In the genomic region with DNA sequence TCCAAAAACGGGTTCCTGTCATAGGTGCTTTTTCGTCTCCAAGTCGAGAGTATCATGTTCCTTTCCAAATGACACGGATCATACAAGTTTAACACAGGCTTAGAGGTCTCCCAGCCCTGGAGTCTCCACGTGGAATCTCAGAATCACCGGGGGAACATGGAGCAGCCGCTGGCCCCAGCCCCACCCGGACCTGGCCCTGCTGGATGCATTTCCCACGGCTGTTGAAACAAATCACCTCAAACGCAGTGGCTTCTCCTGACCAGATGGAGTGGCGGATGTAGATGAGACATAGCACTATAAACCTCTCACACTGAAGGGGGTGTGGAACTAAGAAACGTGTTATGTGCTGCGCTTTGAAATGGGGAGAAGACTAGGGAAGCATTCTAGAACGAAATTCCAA, we compare ENCODE assay signal across 22 cellular contexts.
DNase-seq lines count a peak whose midpoint lies in the region; ATAC-seq and TF ChIP-seq lines count a peak whose summit lies in the region.
"Had no signal": no experiment of that assay in that cellular context is flagged by ENCODE, and none has a peak within 500 bp of the region (broad histone marks: within the 10 kb centered on the region; RNA-seq: fewer than 3 reads in every experiment).

No MANE protein-coding gene starts in this region.

- no peak overlapping the region for H3K9ac ChIP-seq in endodermal cell (ENCODE audit: extremely low read depth, low read length, poor library complexity, severe bottlenecking)
- H3K9ac ChIP-seq: GM23248 had no signal

- peaks cover 41% of the 10 kb centered on the region for H3K27me3 Mint-ChIP-seq in endodermal cell (ENCODE audit: insufficient read depth)

- H3K9me3 ChIP-seq in endodermal cell (ENCODE audit: control insufficient read depth, low read length), result peaks cover 5% of the 10 kb centered on the region
- H3K9me3 ChIP-seq: SJSA1 had no signal

- H3K9me3 Mint-ChIP-seq in endodermal cell, result peaks cover 5% of the 10 kb centered on the region
- H3K9me3 Mint-ChIP-seq: CD4-positive, alpha-beta T cell had no signal

- no peak overlapping the region for H3K27ac ChIP-seq in endodermal cell (ENCODE audit: low read depth, low read length)
- H3K27ac ChIP-seq: GM23248, SJSA1 had no signal

- H3K4me3 Mint-ChIP-seq in endodermal cell, result no peak overlapping the region
- H3K4me3 Mint-ChIP-seq: CD4-positive, alpha-beta T cell had no signal

- H3K36me3 ChIP-seq in H7 (replicated peaks; ENCODE audit: control insufficient read depth, insufficient read depth, low read length), result no peaks in the 10 kb centered on the region
- H3K36me3 ChIP-seq in endodermal cell (ENCODE audit: control insufficient read depth, insufficient read depth, low read length), result no peaks in the 10 kb centered on the region
- H3K36me3 ChIP-seq: SJSA1 had no signal

- H3K27me3 ChIP-seq in H7 (ENCODE audit: control insufficient read depth, insufficient read depth, low read length) (no peaks in the 10 kb centered on the region), endodermal cell (ENCODE audit: control insufficient read depth, insufficient read depth, low read length, poor library complexity, severe bottlenecking) (peaks cover 17% of the 10 kb centered on the region)

- no peaks in the 10 kb centered on the region for H3K36me3 Mint-ChIP-seq in endodermal cell (ENCODE audit: low read depth)

- H3K27ac Mint-ChIP-seq in endodermal cell, result no peak overlapping the region
- H3K27ac Mint-ChIP-seq: CD4-positive, alpha-beta T cell had no signal

- H3K4me3 ChIP-seq in H7 (ENCODE audit: insufficient read depth, low read depth, low read length) (no peak overlapping the region), endodermal cell (ENCODE audit: low read length) (no peak overlapping the region)
- H3K4me3 ChIP-seq: GM12878, GM23248, SJSA1 had no signal

- DNase-seq in AG20443 (ENCODE audit: low spot score), result peak; percentile 3
- peak; percentile 20 for DNase-seq in H7
- peak; percentile 46 for DNase-seq in endodermal cell
- DNase-seq in mucosa of gallbladder (ENCODE audit: low spot score), result peak; percentile 9
- DNase-seq in HEK293T (ENCODE audit: extremely low spot score), result no peak
- DNase-seq in glomerular visceral epithelial cell (ENCODE audit: extremely low spot score), result no peak
- DNase-seq: CD4-positive, alpha-beta T cell; COR-L47; DMS 273 treated with DMSO at 0.1 percent for 48 hours; DMS79 treated with DMSO at 0.1 percent for 48 hours; GM23248; HCEC 1CT; Karpas-422; MV-4-11; NCI-H1105 treated with DMSO at 0.1 percent for 48 hours; NCI-H2029 treated with DMSO at 0.1 percent for 48 hours; NCI-H226; NCI-H510A treated with DMSO at 0.1 percent for 48 hours had no signal

- peaks cover 23% of the 10 kb centered on the region for H3K4me1 Mint-ChIP-seq in endodermal cell

- POLR2A ChIA-PET in HEK293T (lab: Yijun Ruan, JAX), result no interaction called here

- TF ChIP-seq CTCF in endodermal cell (conservative IDR thresholded peaks at IDR 0.05), result no peak

- peaks cover 13% of the 10 kb centered on the region for H3K4me1 ChIP-seq in endodermal cell (ENCODE audit: control insufficient read depth, insufficient read depth, low read length)
- H3K4me1 ChIP-seq: SJSA1 had no signal

- 79 to 86% methylated on average over 10 to 14 of the region's 14 CpGs for WGBS in endodermal cell (ENCODE audit: insufficient coverage in 1 of 2, insufficient read length in 1 of 2), 2 experiments

- ATAC-seq in HG03354 (IDR thresholded peaks at IDR 0.05; ENCODE audit: poor library complexity, severe bottlenecking, unreplicated experiment), result no peak
- ATAC-seq: GM12878, Right ventricle myocardium inferior had no signal

- CTCF ChIA-PET in HEK293T (lab: Yijun Ruan, JAX), result no interaction called here

TF ChIP-seq in HEK293T, 16 proteins besides CTCF, POLR2A, EP300 and RAD21:
- no peak for TF ChIP-seq FOXK2 (IDR thresholded peaks at IDR 0.05)
- no peak for TF ChIP-seq ELF4 (IDR thresholded peaks at IDR 0.05)
- no peak for TF ChIP-seq SP1 (IDR thresholded peaks at IDR 0.05)
- no peak for TF ChIP-seq CTBP1 (IDR thresholded peaks at IDR 0.05; ENCODE audit: borderline replicate concordance)
- TF ChIP-seq HDGF (IDR thresholded peaks at IDR 0.05; ENCODE audit: borderline replicate concordance), result no peak
- TF ChIP-seq L3MBTL2 (conservative IDR thresholded peaks at IDR 0.05), result no peak
- no peak for TF ChIP-seq FOXA1 (IDR thresholded peaks at IDR 0.05)
- TF ChIP-seq, protein P1, sequence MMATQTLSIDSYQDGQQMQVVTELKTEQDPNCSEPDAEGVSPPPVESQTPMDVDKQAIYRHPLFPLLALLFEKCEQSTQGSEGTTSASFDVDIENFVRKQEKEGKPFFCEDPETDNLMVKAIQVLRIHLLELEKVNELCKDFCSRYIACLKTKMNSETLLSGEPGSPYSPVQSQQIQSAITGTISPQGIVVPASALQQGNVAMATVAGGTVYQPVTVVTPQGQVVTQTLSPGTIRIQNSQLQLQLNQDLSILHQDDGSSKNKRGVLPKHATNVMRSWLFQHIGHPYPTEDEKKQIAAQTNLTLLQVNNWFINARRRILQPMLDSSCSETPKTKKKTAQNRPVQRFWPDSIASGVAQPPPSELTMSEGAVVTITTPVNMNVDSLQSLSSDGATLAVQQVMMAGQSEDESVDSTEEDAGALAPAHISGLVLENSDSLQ (IDR thresholded peaks at IDR 0.05), result no peak
- no peak for TF ChIP-seq TARDBP (IDR thresholded peaks at IDR 0.05)

Comparison
In these comparisons a context has a peak if more than half of its experiments do, and no peak if none do; other contexts are left out.
1. DNase-seq: peak in AG20443 (single experiment), H7 (single experiment), endodermal cell (single experiment) and mucosa of gallbladder (single experiment); none in HEK293T (single experiment) and glomerular visceral epithelial cell (single experiment).